10 cellular contexts compared by ENCODE assay signal in genomic region chr15:92822216-92823144, GRCh38.
DNase-seq lines count a peak whose midpoint lies in the region; ATAC-seq, FAIRE-seq and TF ChIP-seq lines count a peak whose summit lies in the region.
"Had no signal": no experiment of that assay in that cellular context is flagged by ENCODE, and none has a peak within 500 bp of the region (broad histone marks: within the 10 kb centered on the region; RNA-seq: fewer than 3 reads in every experiment).

No MANE protein-coding gene starts in this region.

- H3K27me3 ChIP-seq in Loucy (ENCODE audit: insufficient read depth, low read length, poor library complexity, severe bottlenecking) (no peaks in the 10 kb centered on the region), GM12878 (replicated peaks in 1 of 2; ENCODE audit: control insufficient read depth in 2 of 2, insufficient read depth in 2 of 2, low read length in 1 of 2) (no peaks in the 10 kb centered on the region)
- H3K27me3 ChIP-seq: sigmoid colon had no signal

- no peaks in the 10 kb centered on the region for H3K9me3 ChIP-seq in Loucy (ENCODE audit: insufficient read depth, low read depth, low read length)
- no peaks in the 10 kb centered on the region for H3K9me3 ChIP-seq in GM12878 (replicated peaks; ENCODE audit: control insufficient read depth, insufficient read depth, low read length)
- H3K9me3 ChIP-seq: sigmoid colon had no signal

- ATAC-seq in GM12878: no peak
- ATAC-seq in GM19467 (IDR thresholded peaks at IDR 0.05; ENCODE audit: unreplicated experiment): no peak
- no peak for ATAC-seq in HG03432 (IDR thresholded peaks at IDR 0.05; ENCODE audit: unreplicated experiment)

- CTCF ChIA-PET in Calu3 (lab: Charles Lee) (interaction anchor here (0.5 to 4.1 kb wide), 9 partner anchors 9 to 99 kb away, joined by 3 to 24 read pairs (median 4); partner anchors contain the start of gene CHD2), GM12878 (lab: Yijun Ruan, JAX) (interaction anchor here (0.6 to 5.1 kb wide), 11 partner anchors 9 to 95 kb away, joined by 3 to 41 read pairs (median 3); no protein-coding TSS in a partner anchor)

- H3K27ac Mint-ChIP-seq in Calu3 (ENCODE audit: unreplicated experiment): peak overlapping the region; percentile 68
- peak overlapping the region; percentile 53 for H3K27ac Mint-ChIP-seq in neural crest cell (ENCODE audit: unreplicated experiment)

- H3K36me3 Mint-ChIP-seq in Calu3 (ENCODE audit: insufficient read depth, unreplicated experiment) (peaks cover 12% of the 10 kb centered on the region), neural crest cell (ENCODE audit: low read depth) (no peaks in the 10 kb centered on the region)

- no peak overlapping the region for H3K4me2 ChIP-seq in Loucy (ENCODE audit: low read depth, low read length, poor library complexity, severe bottlenecking)
- H3K4me2 ChIP-seq in GM12878 (ENCODE audit: control insufficient read depth, insufficient read depth): no peak overlapping the region

- SMC1A ChIA-PET in GM12878 (lab: Charles Lee; ENCODE audit: uncharacterized antibody, unreplicated experiment): interaction anchor here (0.8 to 5.6 kb wide), 12 partner anchors 9 to 92 kb away, joined by 3 to 87 read pairs (median 6); no protein-coding TSS in a partner anchor

- no peaks in the 10 kb centered on the region for H3K9me2 ChIP-seq in Loucy (replicated peaks; ENCODE audit: low read depth, low read length)

- DNase-seq in Calu3 (no peak), GM12878 (ENCODE audit: low read depth, low spot score) (no peak), neural crest cell (ENCODE audit: low read depth, low spot score) (no peak), KBM-7 (no peak)
- DNase-seq in stimulated activated CD4-positive, alpha-beta T cell treated with anti-CD3 and anti-CD28 coated beads, Interleukin-4, amount 100 ng/mL, for 1 hour: no peak
- DNase-seq: NCI-H345, sigmoid colon had no signal

- WGBS in GM12878 (ENCODE audit: insufficient coverage, insufficient replicate concordance, low lambda C conversion rate, missing lambda C conversion rate): 2% methylated on average over 2 of the region's 2 CpGs

- 0 out of 2 replicates have a peak, but pooled peaks cover 4% of the 10 kb centered on the region for H3F3A ChIP-seq in Loucy (ENCODE audit: low read depth)

- in situ Hi-C loops in GM12878 (cut with MboI) (no loop called here), KBM-7 (cut with MboI; ENCODE audit: low pct_unique_long_range_greater_than_20kb, low sequenced_read_pairs) (no loop called here)

- H3K9me3 Mint-ChIP-seq in Calu3 (ENCODE audit: low read depth, unreplicated experiment) (no peaks in the 10 kb centered on the region), neural crest cell (no peaks in the 10 kb centered on the region)

- H2AFZ ChIP-seq in Loucy (ENCODE audit: low read length) (peak overlapping the region; percentile 81), GM12878 (ENCODE audit: control insufficient read depth, low read depth, low read length) (peak overlapping the region; percentile 83)

- H3K9ac ChIP-seq in Loucy (ENCODE audit: low read depth, low read length, poor library complexity, severe bottlenecking): no peak overlapping the region
- peak overlapping the region; percentile 21 for H3K9ac ChIP-seq in GM12878 (ENCODE audit: control insufficient read depth, insufficient read depth, low read length)

- TF ChIP-seq CTCF in Calu3 (IDR thresholded peaks at IDR 0.05; ENCODE audit: unreplicated experiment): no peak
- no peak for TF ChIP-seq CTCF in Loucy (conservative IDR thresholded peaks at IDR 0.05; ENCODE audit: low read length)
- TF ChIP-seq CTCF in GM12878 (IDR thresholded peaks at IDR 0.05 in 2 of 3, conservative IDR thresholded peaks at IDR 0.05 in 1 of 3; ENCODE audit: control insufficient read depth in 2 of 3, extremely low read depth in 1 of 3, insufficient read depth in 1 of 3, low read depth in 3 of 3, low read length in 3 of 3): no peak
- TF ChIP-seq CTCF in neural crest cell (conservative IDR thresholded peaks at IDR 0.05): no peak

- H4K20me1 ChIP-seq in Loucy (ENCODE audit: insufficient read depth, low read length, poor library complexity, severe bottlenecking) (no peaks in the 10 kb centered on the region), GM12878 (ENCODE audit: control insufficient read depth, insufficient read depth) (no peaks in the 10 kb centered on the region)

- POLR2A ChIA-PET in GM12878 (lab: Charles Lee): interaction anchor here (0.6 to 7.6 kb wide), 12 partner anchors 9 to 1926 kb away, joined by 3 to 97 read pairs (median 5); no protein-coding TSS in a partner anchor

- H3K27me3 Mint-ChIP-seq in Calu3 (ENCODE audit: unreplicated experiment) (no peaks in the 10 kb centered on the region), neural crest cell (ENCODE audit: low read depth) (no peaks in the 10 kb centered on the region)

- no peaks in the 10 kb centered on the region for H3K36me3 ChIP-seq in Loucy (ENCODE audit: insufficient read depth, low read length)
- no peaks in the 10 kb centered on the region for H3K36me3 ChIP-seq in GM12878 (ENCODE audit: control insufficient read depth in 2 of 2, insufficient read depth in 2 of 2, low read length in 1 of 2)
- H3K36me3 ChIP-seq: sigmoid colon had no signal

- H3K4me1 Mint-ChIP-seq in Calu3 (ENCODE audit: low read depth, unreplicated experiment) (peaks cover 48% of the 10 kb centered on the region), neural crest cell (peaks cover 63% of the 10 kb centered on the region)

- no peak overlapping the region for H3K4me3 ChIP-seq in Loucy (ENCODE audit: low read length, poor library complexity, severe bottlenecking)
- no peak overlapping the region for H3K4me3 ChIP-seq in GM12878
- H3K4me3 ChIP-seq: sigmoid colon had no signal

- H3K79me2 ChIP-seq in Loucy (ENCODE audit: insufficient read depth, low read length) (no peaks in the 10 kb centered on the region), GM12878 (ENCODE audit: control insufficient read depth, insufficient read depth, low read length) (peaks cover 2% of the 10 kb centered on the region; the same call in 1 of the 2 replicates)

- TF ChIP-seq EP300 in GM12878 (IDR thresholded peaks at IDR 0.05; ENCODE audit: borderline replicate concordance in 1 of 2, control insufficient read depth in 1 of 2, low read depth in 2 of 2, low read length in 2 of 2): no peak

- RAD21 ChIA-PET in GM12878 (lab: Charles Lee; ENCODE audit: unreplicated experiment): interaction anchor here (0.9 to 4.9 kb wide), 6 partner anchors 10 to 83 kb away, joined by 3 to 52 read pairs (median 6); no protein-coding TSS in a partner anchor

- TF ChIP-seq POLR2A in GM12878 (IDR thresholded peaks at IDR 0.05; ENCODE audit: low read depth, low read length): no peak

- no TSS peak for BruUV-seq in Calu3 (replicated peaks; lab: Mats Ljungman, UMichigan)
- BruUV-seq in GM12878 (replicated peaks; lab: Mats Ljungman, UMichigan): no TSS peak

- intact Hi-C loops in Calu3 (cut with micrococcal nuclease; ENCODE audit: unreplicated experiment) (no loop called here), GM12878 (cut with micrococcal nuclease; ENCODE audit: unreplicated experiment) (no loop called here)

- no peak overlapping the region for H3K27ac ChIP-seq in GM12878 (ENCODE audit: control insufficient read depth, insufficient read depth)

- H3K4me3 Mint-ChIP-seq in Calu3 (ENCODE audit: low read depth, unreplicated experiment) (no peak overlapping the region), neural crest cell (peak overlapping the region; percentile 78)

- peaks cover 19% of the 10 kb centered on the region for H3K4me1 ChIP-seq in Loucy (ENCODE audit: insufficient read depth, low read length, poor library complexity, severe bottlenecking)
- H3K4me1 ChIP-seq in GM12878 (ENCODE audit: control insufficient read depth, insufficient read depth, low read length): peaks cover 28% of the 10 kb centered on the region

- no peak for TF ChIP-seq RAD21 in GM12878 (IDR thresholded peaks at IDR 0.05; ENCODE audit: insufficient read depth, low read depth, low read length)

- FAIRE-seq in GM12878 (lab: Jason Lieb, UNC): no peak

TF ChIP-seq in GM12878, 131 proteins besides CTCF, POLR2A, EP300 and RAD21:
- no peak for TF ChIP-seq RELA (IDR thresholded peaks at IDR 0.05; ENCODE audit: borderline replicate concordance, partially characterized antibody)
- TF ChIP-seq ZBTB11 (CRISPR knock-in tag; IDR thresholded peaks at IDR 0.05): no peak
- TF ChIP-seq SRF (IDR thresholded peaks at IDR 0.05; ENCODE audit: low read depth in 2 of 2, low read length in 2 of 2): no peak
- no peak for TF ChIP-seq MAX (IDR thresholded peaks at IDR 0.05; ENCODE audit: low read depth, low read length)
